In the genomic region with DNA sequence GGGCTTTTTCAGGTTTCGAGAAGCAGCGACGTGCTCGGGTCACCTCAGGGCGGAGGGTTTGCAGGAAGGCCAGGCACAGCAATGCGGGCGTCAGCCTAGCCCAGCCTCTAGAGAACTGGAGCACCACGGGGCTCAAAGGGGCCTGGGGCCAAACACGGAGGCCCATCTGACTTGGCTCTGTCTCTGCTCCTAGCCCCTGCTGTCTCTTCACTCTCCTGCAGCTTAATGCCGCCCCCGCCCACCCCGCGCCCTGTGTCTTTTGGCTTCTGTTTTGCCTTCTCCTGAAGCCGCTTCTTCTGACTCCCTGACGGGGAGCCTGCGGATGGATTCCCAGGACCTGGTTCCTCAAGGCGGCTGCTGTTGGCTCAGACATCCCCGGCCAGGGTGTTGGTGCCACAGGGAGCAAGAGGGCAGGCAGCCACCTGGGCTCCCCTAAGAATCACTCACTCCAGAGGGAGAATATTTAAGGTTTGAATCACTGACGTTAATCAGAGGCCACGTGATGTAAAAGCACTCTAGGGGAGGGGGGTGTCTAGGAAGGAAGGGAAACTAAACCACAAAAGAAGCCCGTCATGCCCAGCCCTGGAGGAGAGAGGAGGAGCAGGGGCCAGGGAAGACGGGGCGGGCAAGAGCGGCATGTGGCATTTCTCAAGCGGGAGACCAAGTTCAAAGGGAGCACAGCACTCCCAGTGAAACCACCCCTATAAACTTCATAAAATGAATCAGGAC, we compare ENCODE assay signal across 10 cellular contexts. TPM values are rescaled to one million over a fixed set of nuclear protein-coding genes. Genes with fewer than 3 reads are reported as not detected.
A peak's percentile ranks its signal among the peaks of the same experiment; 100 is the strongest.
DNase-seq lines count a peak whose midpoint lies in the region; ATAC-seq and TF ChIP-seq lines count a peak whose summit lies in the region.
"Had no signal": no experiment of that assay in that cellular context is flagged by ENCODE, and none has a peak within 500 bp of the region (broad histone marks: within the 10 kb centered on the region; RNA-seq: fewer than 3 reads in every experiment).

No MANE protein-coding gene starts in this region.

- H3K9me2 ChIP-seq in HCT116 (ENCODE audit: insufficient read depth) = no peaks in the 10 kb centered on the region

- H3K4me2 ChIP-seq in HCT116 (ENCODE audit: low read length) = peak overlapping the region; percentile 81

- H3K27me3 ChIP-seq in HCT116 (ENCODE audit: insufficient read depth, low read length) = peaks cover 4% of the 10 kb centered on the region; the same call in 1 of the 2 replicates

- DNase-seq in AG08395 (ENCODE audit: low spot score) (peak; percentile 52), HCT116 (ENCODE audit: low read depth, low spot score) (peak; percentile 70), astrocyte of the cerebellum (ENCODE audit: low read depth) (peak; percentile 13), left colon (no peak), germinal center (ENCODE audit: low spot score) (no peak), NCI-H446 (lab: John Stamatoyannopoulos, UW) (no peak)
- DNase-seq: central memory CD4-positive, alpha-beta T cell had no signal

- H3K4me3 ChIP-seq in HCT116 (replicated peaks in 1 of 2; ENCODE audit: low read depth in 1 of 2, low read length in 2 of 2) (peak overlapping the region; percentile 13 to 45), astrocyte of the cerebellum (ENCODE audit: low read depth, low read length) (no peak overlapping the region)

- H3K36me3 ChIP-seq in HCT116 (ENCODE audit: control insufficient read depth in 1 of 2, insufficient read depth in 2 of 2, low read length in 2 of 2) = no peaks in the 10 kb centered on the region
- H3K36me3 ChIP-seq: neutrophil had no signal

- no peak for TF ChIP-seq CTCF in HCT116 (IDR thresholded peaks at IDR 0.05 in 2 of 3, conservative IDR thresholded peaks at IDR 0.05 in 1 of 3; ENCODE audit: borderline replicate concordance in 1 of 3, insufficient read depth in 1 of 3, low read depth in 2 of 3, low read length in 2 of 3)
- no peak for TF ChIP-seq CTCF in astrocyte of the cerebellum (IDR thresholded peaks at IDR 0.05; ENCODE audit: low read depth, low read length, missing control alignments)

- H3K9me3 ChIP-seq in HCT116 (ENCODE audit: control insufficient read depth in 1 of 2, insufficient read depth in 1 of 2, low read depth in 1 of 2, low read length in 2 of 2) = no peaks in the 10 kb centered on the region
- H3K9me3 ChIP-seq: neutrophil had no signal

- peak overlapping the region; percentile 18 for H3K9ac ChIP-seq in HCT116 (ENCODE audit: low read length)

- H3K4me1 ChIP-seq in HCT116 (ENCODE audit: control insufficient read depth in 1 of 2, insufficient read depth in 2 of 2, low read length in 2 of 2) = peaks cover 33 to 45% of the 10 kb centered on the region in 2 experiments

- no peaks in the 10 kb centered on the region for H4K20me1 ChIP-seq in HCT116 (ENCODE audit: insufficient read depth)

- CTCF ChIA-PET in HCT116 (lab: Charles Lee) = interaction anchor here (1.0 to 5.9 kb wide), 3 partner anchors 140 to 153 kb away, joined by 3 to 43 read pairs (median 21); no protein-coding TSS in a partner anchor

- ATAC-seq in HCT116 (peak; percentile 75), left colon (peak; percentile 33), HG03354 (IDR thresholded peaks at IDR 0.05; ENCODE audit: poor library complexity, severe bottlenecking, unreplicated experiment) (no peak), HG02885 (IDR thresholded peaks at IDR 0.05; ENCODE audit: poor library complexity, unreplicated experiment) (no peak)

- TF ChIP-seq RAD21 in HCT116 (IDR thresholded peaks at IDR 0.05; ENCODE audit: low read depth) = 0 out of 2 replicates have a peak, but pooled peaks have one; percentile 12

- in situ Hi-C loops in astrocyte of the cerebellum (cut with HindIII; ENCODE audit: low sequenced_read_pairs) = no loop called here

- POLR2A ChIA-PET in HCT116 (lab: Charles Lee) = no interaction called here

- TF ChIP-seq POLR2A in HCT116 (IDR thresholded peaks at IDR 0.05; ENCODE audit: borderline replicate concordance, extremely low read depth, insufficient read depth, insufficient read length) = no peak

- no TSS peak for BruUV-seq in HCT116 (replicated peaks; lab: Mats Ljungman, UMichigan)

- intact Hi-C loops in HCT116 (cut with micrococcal nuclease) = loop anchor here (2.0 kb wide), 1 partner anchor 143 kb away; no protein-coding TSS in a partner anchor
- intact Hi-C loops in left colon (cut with DNase I, micrococcal nuclease) = no loop called here

- H3K79me2 ChIP-seq in HCT116 (ENCODE audit: insufficient read depth, low read length) = no peaks in the 10 kb centered on the region

- RAD21 ChIA-PET in HCT116 (lab: Charles Lee; ENCODE audit: low non-redundant PET in 1 of 2, low total read pairs in 2 of 2, uncharacterized antibody in 2 of 2, unreplicated experiment in 2 of 2) = interaction anchor here in 1 of 2 experiments (1.0 kb wide), 1 partner anchor 154 kb away, joined by 3 read pairs; no protein-coding TSS in a partner anchor

- H3K27ac ChIP-seq in HCT116 (ENCODE audit: low read depth, low read length) = peak overlapping the region; percentile 30; the same call in 1 of the 2 replicates
- H3K27ac ChIP-seq: neutrophil had no signal

- H2AFZ ChIP-seq in HCT116 (ENCODE audit: low read depth, low read length, poor library complexity, severe bottlenecking) = peak overlapping the region; percentile 62

TF ChIP-seq in HCT116, 20 proteins besides CTCF, POLR2A, EP300 and RAD21:
- TF ChIP-seq SRF (IDR thresholded peaks at IDR 0.05; ENCODE audit: low read depth) (no peak), JUND (IDR thresholded peaks at IDR 0.05) (peak; percentile 61), CBX3 (IDR thresholded peaks at IDR 0.05; ENCODE audit: low read depth) (peak; percentile 58; the same call in 1 of the 2 replicates), CEBPB (IDR thresholded peaks at IDR 0.05; ENCODE audit: low read depth) (peak; percentile 22; the same call in 1 of the 2 replicates), SP1 (IDR thresholded peaks at IDR 0.05; ENCODE audit: low read depth) (peak; percentile 82), EZH2 (IDR thresholded peaks at IDR 0.05) (no peak), POLR2AphosphoS5 (IDR thresholded peaks at IDR 0.05; ENCODE audit: low read depth, low read length) (0 out of 2 replicates have a peak, but pooled peaks have one; percentile 28), FOSL1 (IDR thresholded peaks at IDR 0.05; ENCODE audit: low read depth) (peak; percentile 52; the same call in 1 of the 2 replicates)
- TF ChIP-seq, protein P1, sequence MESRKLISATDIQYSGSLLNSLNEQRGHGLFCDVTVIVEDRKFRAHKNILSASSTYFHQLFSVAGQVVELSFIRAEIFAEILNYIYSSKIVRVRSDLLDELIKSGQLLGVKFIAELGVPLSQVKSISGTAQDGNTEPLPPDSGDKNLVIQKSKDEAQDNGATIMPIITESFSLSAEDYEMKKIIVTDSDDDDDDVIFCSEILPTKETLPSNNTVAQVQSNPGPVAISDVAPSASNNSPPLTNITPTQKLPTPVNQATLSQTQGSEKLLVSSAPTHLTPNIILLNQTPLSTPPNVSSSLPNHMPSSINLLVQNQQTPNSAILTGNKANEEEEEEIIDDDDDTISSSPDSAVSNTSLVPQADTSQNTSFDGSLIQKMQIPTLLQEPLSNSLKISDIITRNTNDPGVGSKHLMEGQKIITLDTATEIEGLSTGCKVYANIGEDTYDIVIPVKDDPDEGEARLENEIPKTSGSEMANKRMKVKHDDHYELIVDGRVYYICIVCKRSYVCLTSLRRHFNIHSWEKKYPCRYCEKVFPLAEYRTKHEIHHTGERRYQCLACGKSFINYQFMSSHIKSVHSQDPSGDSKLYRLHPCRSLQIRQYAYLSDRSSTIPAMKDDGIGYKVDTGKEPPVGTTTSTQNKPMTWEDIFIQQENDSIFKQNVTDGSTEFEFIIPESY (IDR thresholded peaks at IDR 0.05; ENCODE audit: extremely low read depth, insufficient replicate concordance, low read length) = no peak
- TF ChIP-seq, protein P2, sequence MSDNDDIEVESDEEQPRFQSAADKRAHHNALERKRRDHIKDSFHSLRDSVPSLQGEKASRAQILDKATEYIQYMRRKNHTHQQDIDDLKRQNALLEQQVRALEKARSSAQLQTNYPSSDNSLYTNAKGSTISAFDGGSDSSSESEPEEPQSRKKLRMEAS (IDR thresholded peaks at IDR 0.05) = peak; percentile 84

RNA-seq across cellular contexts. Expression of a gene that starts 36.9 kb away (rescaled TPM):
- not detected for total RNA-seq in HCT116 (2021; ENCODE audit: unreplicated experiment)
- not detected in 2 replicates for polyA plus RNA-seq in HCT116 (2012)
- not detected for total RNA-seq in left colon

Comparison
In these comparisons a context has a peak if more than half of its experiments do, and no peak if none do; other contexts are left out.
1. DNase-seq: peak in AG08395 (single experiment), HCT116 (single experiment) and astrocyte of the cerebellum (single experiment); none in left colon (0 of 2), germinal center (single experiment) and NCI-H446 (0 of 2).
2. ATAC-seq: peak in HCT116 (single experiment) and left colon (single experiment); none in HG03354 (single experiment) and HG02885 (single experiment).